In genomic region chr17:41666708-41667279, GRCh38 we compare ENCODE assay signal across 8 cellular contexts. TPM values are rescaled to one million over a fixed set of nuclear protein-coding genes. Genes with fewer than 3 reads are reported as not detected.
A peak's percentile ranks its signal among the peaks of the same experiment; 100 is the strongest.
DNase-seq lines count a peak whose midpoint lies in the region; ATAC-seq, FAIRE-seq and TF ChIP-seq lines count a peak whose summit lies in the region.

No MANE protein-coding gene starts in this region.

- FAIRE-seq in GM12891 (lab: Jason Lieb, UNC), result peak; percentile 92

- peaks cover 9% of the 10 kb centered on the region for H3K36me3 Mint-ChIP-seq in central memory CD8-positive, alpha-beta T cell (ENCODE audit: insufficient read depth)

- peak overlapping the region; percentile 88 for H3K4me3 Mint-ChIP-seq in central memory CD8-positive, alpha-beta T cell

- H3K27me3 Mint-ChIP-seq in central memory CD8-positive, alpha-beta T cell, result no peaks in the 10 kb centered on the region

- no peaks in the 10 kb centered on the region for H3K9me3 Mint-ChIP-seq in central memory CD8-positive, alpha-beta T cell

- DNase-seq in GM12891 (ENCODE audit: insufficient read length, low spot score) (peak; percentile 75), NCI-H2171 treated with DMSO at 0.1 percent for 48 hours (lab: John Stamatoyannopoulos, UW) (peak; percentile 74), kidney glomerular epithelial cell (lab: John Stamatoyannopoulos, UW) (peak; percentile 54)
- DNase-seq in activated CD4-positive, CD25-positive, alpha-beta regulatory T cell treated with anti-CD3 and anti-CD28 coated beads, Interleukin-2, amount 50 U/mL, for 16 hours (ENCODE audit: low read depth, low spot score), result peak; percentile 77
- DNase-seq in central memory CD8-positive, alpha-beta T cell (ENCODE audit: low spot score in 2 of 2), result peak; percentile 80 to 87
- DNase-seq in stimulated activated CD4-positive, alpha-beta T cell treated with anti-CD3 and anti-CD28 coated beads, Interleukin-1b, Interleukin-23, amount 100 ng/mL, for 24 hours (ENCODE audit: low read depth in 4 of 4, low spot score in 1 of 4), result peak; percentile 73 to 86 (median 84)

- peaks cover 24% of the 10 kb centered on the region for H3K4me1 Mint-ChIP-seq in central memory CD8-positive, alpha-beta T cell

- H3K27ac Mint-ChIP-seq in central memory CD8-positive, alpha-beta T cell (ENCODE audit: low read depth), result peak overlapping the region; percentile 97

- TF ChIP-seq POLR2A in GM12891 (IDR thresholded peaks at IDR 0.05; ENCODE audit: low read depth, low read length), result no peak

- ATAC-seq in HG03060 (IDR thresholded peaks at IDR 0.05; ENCODE audit: low read depth, unreplicated experiment) (peak; percentile 37), HG03039 (IDR thresholded peaks at IDR 0.05; ENCODE audit: unreplicated experiment) (no peak)
- peak; percentile 56 for ATAC-seq in central memory CD8-positive, alpha-beta T cell (replicated peaks; ENCODE audit: extremely low read depth, poor library complexity, severe bottlenecking)

TF ChIP-seq in GM12891, 5 proteins besides CTCF, POLR2A, EP300 and RAD21:
- TF ChIP-seq POU2F2 (IDR thresholded peaks at IDR 0.05; ENCODE audit: low read depth, low read length), result no peak

RNA-seq across cellular contexts. Expression of gene EIF1, which starts 21.9 kb away (rescaled TPM):
- 764 TPM for polyA plus RNA-seq in GM12891 (2012; ENCODE audit: low read depth, missing spikeins)

RNA-seq across cellular contexts. Expression of gene KRT17, which starts 42.4 kb away (rescaled TPM):
- polyA plus RNA-seq in GM12891 (2012; ENCODE audit: low read depth, missing spikeins), result 2.0 TPM

RNA-seq across cellular contexts. Expression of gene GAST, which starts 45.3 kb away (rescaled TPM):
- not detected for polyA plus RNA-seq in GM12891 (2012; ENCODE audit: low read depth, missing spikeins)

RNA-seq across cellular contexts. Expression of gene KRT16, which starts 54.2 kb away (rescaled TPM):
- polyA plus RNA-seq in GM12891 (2012; ENCODE audit: low read depth, missing spikeins), result not detected
